8 cellular contexts compared by ENCODE assay signal in the genomic region with DNA sequence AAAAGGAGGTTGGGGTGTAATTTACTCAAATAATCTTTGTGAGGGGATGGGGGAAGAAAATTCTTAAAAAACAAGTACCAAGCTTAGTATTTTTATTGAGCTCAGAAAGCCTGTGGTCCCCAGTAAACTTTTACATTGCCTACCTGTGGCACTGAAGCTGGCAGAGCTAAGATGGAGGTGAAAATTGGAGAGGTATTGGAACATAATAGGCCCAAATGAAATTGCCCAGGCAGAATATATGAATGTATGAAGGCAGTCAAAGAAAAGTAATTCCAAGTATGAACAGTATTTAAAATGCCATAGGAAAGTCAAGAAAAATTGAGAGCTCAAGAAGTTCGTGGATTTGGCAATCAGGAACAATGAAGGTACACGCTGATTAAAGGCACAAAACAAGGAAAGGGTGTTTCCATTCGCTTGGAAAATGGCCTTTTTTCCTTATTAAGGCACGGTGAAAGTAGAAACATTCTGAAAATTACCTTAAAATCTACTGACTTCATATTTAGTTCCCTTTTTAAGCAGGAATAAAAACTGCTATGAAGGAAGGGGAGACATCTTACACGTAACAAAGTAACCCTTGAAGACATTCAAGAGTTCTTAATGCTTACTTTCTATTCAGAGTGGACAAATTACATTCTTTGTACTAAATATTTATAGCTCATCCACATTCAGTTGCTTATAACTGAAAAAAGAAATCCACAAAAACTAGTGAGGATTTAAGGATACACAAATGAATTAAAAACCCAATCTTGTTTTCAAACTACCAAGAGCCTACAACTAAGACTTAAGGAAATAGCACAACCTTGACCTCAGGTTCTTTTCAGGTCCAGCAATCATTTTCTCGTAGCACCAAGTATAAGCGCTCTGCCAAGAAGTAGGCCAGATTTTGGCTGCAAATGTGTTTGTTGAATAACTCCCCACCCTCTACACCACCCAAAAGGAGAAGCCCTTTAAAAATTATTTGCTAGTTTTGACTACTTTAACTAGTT. TPM values are rescaled to one million over a fixed set of nuclear protein-coding genes. Genes with fewer than 3 reads are reported as not detected.
DNase-seq lines count a peak whose midpoint lies in the region; ATAC-seq, FAIRE-seq and TF ChIP-seq lines count a peak whose summit lies in the region.

No MANE protein-coding gene starts in this region.

- H3K27ac ChIP-seq in right atrium auricular region (peak overlapping the region; percentile 100), left lung (peak overlapping the region; percentile 100), testis (peak overlapping the region; percentile 99 to 100)

- H3K27me3 ChIP-seq in right atrium auricular region (no peaks in the 10 kb centered on the region), left lung (no peaks in the 10 kb centered on the region), testis (no peaks in the 10 kb centered on the region)

- TF ChIP-seq POLR2A in testis (IDR thresholded peaks at IDR 0.05): no peak

- WGBS in testis, 2 donors: 0% methylated on average over 7 of the region's 7 CpGs

- ATAC-seq in left lung: no peak

- H3K36me3 ChIP-seq in right atrium auricular region (no peaks in the 10 kb centered on the region), left lung (no peaks in the 10 kb centered on the region), testis (ENCODE audit: low read depth, missing control alignments) (no peaks in the 10 kb centered on the region)

- DNase-seq in right atrium auricular region (ENCODE audit: low spot score) (no peak), cardiac septum (ENCODE audit: low spot score) (no peak), astrocyte of the cerebellum (ENCODE audit: low read depth) (no peak), left lung (no peak), testis (no peak), NCI-H2196 (lab: John Stamatoyannopoulos, UW; ENCODE audit: unreplicated experiment) (no peak), NCI-H2107 (lab: John Stamatoyannopoulos, UW) (no peak), D721Med (ENCODE audit: insufficient read length, low spot score) (no peak)

- intact Hi-C loops in cardiac septum (cut with DNase I): loop anchor here (10.0 kb wide), 1 partner anchor 234 kb away; no protein-coding TSS in a partner anchor
- intact Hi-C loops in left lung (cut with DNase I): no loop called here
- intact Hi-C loops in testis (cut with DNase I; ENCODE audit: low total_unique reads): no loop called here

- TF ChIP-seq CTCF in right atrium auricular region (IDR thresholded peaks at IDR 0.05): no peak
- TF ChIP-seq CTCF in astrocyte of the cerebellum (IDR thresholded peaks at IDR 0.05; ENCODE audit: low read depth, low read length, missing control alignments): no peak
- TF ChIP-seq CTCF in left lung (IDR thresholded peaks at IDR 0.05): no peak
- no peak for TF ChIP-seq CTCF in testis (IDR thresholded peaks at IDR 0.05)
- TF ChIP-seq CTCF in D721Med (IDR thresholded peaks at IDR 0.05; ENCODE audit: insufficient read depth, missing control alignments): no peak

- in situ Hi-C loops in astrocyte of the cerebellum (cut with HindIII; ENCODE audit: low sequenced_read_pairs): no loop called here

- H3K4me1 ChIP-seq in right atrium auricular region: peaks cover 0 to 46% of the 10 kb centered on the region in 2 donors
- peaks cover 20 to 55% of the 10 kb centered on the region in 2 donors for H3K4me1 ChIP-seq in left lung
- peaks cover 33% of the 10 kb centered on the region for H3K4me1 ChIP-seq in testis

- no peak for FAIRE-seq in D721Med (lab: Jason Lieb, UNC)

- H3K9me3 ChIP-seq in right atrium auricular region (no peaks in the 10 kb centered on the region), left lung (no peaks in the 10 kb centered on the region), testis (no peaks in the 10 kb centered on the region)

- peak overlapping the region; percentile 76 to 93 for H3K4me3 ChIP-seq in right atrium auricular region
- peak overlapping the region; percentile 96 for H3K4me3 ChIP-seq in astrocyte of the cerebellum (ENCODE audit: low read depth, low read length)
- peak overlapping the region; percentile 66 to 79 for H3K4me3 ChIP-seq in left lung
- H3K4me3 ChIP-seq in testis: peak overlapping the region; percentile 92 to 97

RNA-seq across cellular contexts. Expression of a gene that starts 3.2 kb away (rescaled TPM):
- total RNA-seq in right atrium auricular region (10 to 100 TPM; 51.4 to 81.3 TPM), cardiac septum (65.7 TPM), left lung (10 to 100 TPM; 74.5 to 96.2 TPM), testis (100 to 1,000 TPM in 1 of 2 donors, 10 to 100 TPM in 1; 96.6 to 133 TPM)
- polyA plus RNA-seq in testis (ENCODE audit: insufficient read depth, low read depth, low replicate concordance): 21.1 TPM
